ENCODE assay signal across 8 cellular contexts in the genomic region with DNA sequence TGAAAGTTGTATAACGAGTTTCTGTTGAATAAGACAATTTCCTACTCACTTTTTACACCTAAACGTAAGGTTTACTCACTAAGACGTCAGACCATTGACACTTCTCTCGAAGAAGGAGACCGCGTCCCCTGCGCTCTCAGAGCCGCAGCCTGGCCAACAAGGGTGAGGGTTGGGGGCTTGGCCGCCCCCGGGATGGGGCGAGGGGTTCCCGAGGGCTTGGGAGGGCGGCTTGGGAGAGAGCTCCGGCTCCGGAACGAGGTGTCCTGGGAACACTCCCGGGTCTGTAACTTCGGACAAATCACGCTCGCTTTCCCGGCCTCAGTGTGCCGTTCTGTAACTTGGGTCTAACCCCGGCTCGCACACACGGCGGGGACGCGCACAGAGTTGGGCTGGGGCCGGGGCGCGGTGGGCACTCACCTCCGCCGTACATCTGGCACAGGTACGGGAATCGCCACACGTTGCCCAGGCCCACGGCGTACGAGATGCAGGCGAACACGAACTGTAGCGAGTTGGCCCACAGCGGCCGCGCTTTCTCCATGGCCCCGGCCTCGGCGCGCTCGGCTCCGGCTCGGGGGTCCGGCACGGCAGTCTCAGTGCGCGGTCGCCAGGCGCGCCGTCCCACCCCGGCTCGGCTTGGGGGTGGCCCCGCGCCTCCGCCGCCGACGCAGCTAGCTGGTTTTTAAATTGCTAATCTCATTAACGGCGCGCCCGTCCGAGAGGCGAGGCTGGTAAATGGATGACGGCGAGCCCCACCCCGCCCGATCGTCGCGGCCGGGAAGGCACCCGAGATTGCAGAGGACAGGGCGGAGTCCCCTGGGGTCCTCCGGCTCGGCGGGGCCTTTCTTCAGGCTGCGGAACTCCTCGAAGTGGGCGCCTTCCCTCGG. TPM values are rescaled to one million over a fixed set of nuclear protein-coding genes. Genes with fewer than 3 reads are reported as not detected.
DNase-seq lines count a peak whose midpoint lies in the region; ATAC-seq and TF ChIP-seq lines count a peak whose summit lies in the region.

A gene with protein sequence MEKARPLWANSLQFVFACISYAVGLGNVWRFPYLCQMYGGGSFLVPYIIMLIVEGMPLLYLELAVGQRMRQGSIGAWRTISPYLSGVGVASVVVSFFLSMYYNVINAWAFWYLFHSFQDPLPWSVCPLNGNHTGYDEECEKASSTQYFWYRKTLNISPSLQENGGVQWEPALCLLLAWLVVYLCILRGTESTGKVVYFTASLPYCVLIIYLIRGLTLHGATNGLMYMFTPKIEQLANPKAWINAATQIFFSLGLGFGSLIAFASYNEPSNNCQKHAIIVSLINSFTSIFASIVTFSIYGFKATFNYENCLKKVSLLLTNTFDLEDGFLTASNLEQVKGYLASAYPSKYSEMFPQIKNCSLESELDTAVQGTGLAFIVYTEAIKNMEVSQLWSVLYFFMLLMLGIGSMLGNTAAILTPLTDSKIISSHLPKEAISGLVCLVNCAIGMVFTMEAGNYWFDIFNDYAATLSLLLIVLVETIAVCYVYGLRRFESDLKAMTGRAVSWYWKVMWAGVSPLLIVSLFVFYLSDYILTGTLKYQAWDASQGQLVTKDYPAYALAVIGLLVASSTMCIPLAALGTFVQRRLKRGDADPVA (minus strand): TSS at position 655 of the 884 bp plus-strand sequence. CDS start 117 bp downstream, at position 538.

- intact Hi-C loops in naive thymus-derived CD4-positive, alpha-beta T cell (cut with micrococcal nuclease): no loop called here
- intact Hi-C loops in aorta (cut with DNase I): no loop called here

- H3K27ac Mint-ChIP-seq in endodermal cell: no peak within 1 kb of the TSS
- H3K27ac Mint-ChIP-seq in naive thymus-derived CD4-positive, alpha-beta T cell: no peak within 1 kb of the TSS

- no peaks in the 10 kb centered on the region for H3K4me1 ChIP-seq in MM.1S (ENCODE audit: low read length)
- no peaks in the 10 kb centered on the region for H3K4me1 ChIP-seq in endodermal cell (ENCODE audit: control insufficient read depth, insufficient read depth, low read length)
- peaks cover 0 to 5% of the 10 kb centered on the region in 2 donors for H3K4me1 ChIP-seq in naive thymus-derived CD4-positive, alpha-beta T cell (ENCODE audit: control insufficient read depth in 2 of 2, insufficient read depth in 2 of 2, low read length in 2 of 2)
- no peaks in the 10 kb centered on the region for H3K4me1 ChIP-seq in aorta (ENCODE audit: control insufficient read depth in 1 of 2, insufficient read depth in 2 of 2, low read length in 2 of 2)

- H3K79me2 ChIP-seq in MM.1S (ENCODE audit: low read length): no peaks in the 10 kb centered on the region

- H3K27me3 Mint-ChIP-seq in endodermal cell (ENCODE audit: insufficient read depth): peaks cover 66% of the 10 kb centered on the region
- peaks cover 51 to 81% (median 52%) of the 10 kb centered on the region in 5 donors for H3K27me3 Mint-ChIP-seq in naive thymus-derived CD4-positive, alpha-beta T cell

- H3K36me3 ChIP-seq in MM.1S (replicated peaks; ENCODE audit: insufficient read depth, low read length): no peaks in the 10 kb centered on the region
- H3K36me3 ChIP-seq in endodermal cell (ENCODE audit: control insufficient read depth, insufficient read depth, low read length): no peaks in the 10 kb centered on the region
- H3K36me3 ChIP-seq in naive thymus-derived CD4-positive, alpha-beta T cell (ENCODE audit: control insufficient read depth in 2 of 3, insufficient read depth in 3 of 3, low read length in 3 of 3): no peaks in the 10 kb centered on the region
- H3K36me3 ChIP-seq in aorta (ENCODE audit: control insufficient read depth in 1 of 2, insufficient read depth in 2 of 2, low read length in 1 of 2): no peaks in the 10 kb centered on the region

- H3K27me3 ChIP-seq in MM.1S (replicated peaks; ENCODE audit: insufficient read depth, low read length) (0 out of 2 replicates have a peak, but pooled peaks cover 9% of the 10 kb centered on the region), endodermal cell (ENCODE audit: control insufficient read depth, insufficient read depth, low read length, poor library complexity, severe bottlenecking) (peaks cover 51% of the 10 kb centered on the region), aorta (ENCODE audit: control insufficient read depth in 1 of 2, insufficient read depth in 2 of 2, low read length in 1 of 2) (no peaks in the 10 kb centered on the region)
- peaks cover 5 to 12% of the 10 kb centered on the region in 2 donors for H3K27me3 ChIP-seq in naive thymus-derived CD4-positive, alpha-beta T cell (ENCODE audit: control insufficient read depth in 2 of 2, insufficient read depth in 2 of 2, low read length in 2 of 2)

- no peaks in the 10 kb centered on the region for H3K4me1 Mint-ChIP-seq in endodermal cell
- peaks cover 4 to 21% (median 9%) of the 10 kb centered on the region in 7 donors for H3K4me1 Mint-ChIP-seq in naive thymus-derived CD4-positive, alpha-beta T cell

- H3K27ac ChIP-seq in MM.1S (ENCODE audit: low read length) (no peak within 1 kb of the TSS), endodermal cell (ENCODE audit: low read depth, low read length) (no peak within 1 kb of the TSS), aorta (ENCODE audit: low read depth in 1 of 2, low read length in 2 of 2) (no peak within 1 kb of the TSS)
- H3K27ac ChIP-seq in naive thymus-derived CD4-positive, alpha-beta T cell (ENCODE audit: low read depth, low read length): no peak within 1 kb of the TSS

- H3K9me3 ChIP-seq in MM.1S (replicated peaks; ENCODE audit: insufficient read depth, low read length): no peaks in the 10 kb centered on the region
- no peaks in the 10 kb centered on the region for H3K9me3 ChIP-seq in endodermal cell (ENCODE audit: control insufficient read depth, low read length)
- no peaks in the 10 kb centered on the region for H3K9me3 ChIP-seq in naive thymus-derived CD4-positive, alpha-beta T cell (ENCODE audit: control insufficient read depth in 2 of 3, low read length in 3 of 3)
- H3K9me3 ChIP-seq in aorta (ENCODE audit: control insufficient read depth, low read length): no peaks in the 10 kb centered on the region

- H3K36me3 Mint-ChIP-seq in endodermal cell (ENCODE audit: low read depth): no peaks in the 10 kb centered on the region
- no peaks in the 10 kb centered on the region for H3K36me3 Mint-ChIP-seq in naive thymus-derived CD4-positive, alpha-beta T cell

- peak; percentile 33 for DNase-seq in AG20443 (ENCODE audit: low spot score)
- DNase-seq in MM.1S: no peak
- DNase-seq in endodermal cell: peak; percentile 80
- DNase-seq in naive thymus-derived CD4-positive, alpha-beta T cell: peak in 3 of 9 donors; percentile 16 to 21 (median 21)
- DNase-seq in aorta: no peak
- DNase-seq in NCI-H774 (lab: John Stamatoyannopoulos, UW): no peak

- H2AFZ ChIP-seq in MM.1S (ENCODE audit: low read length): 0 out of 2 replicates have a peak within 1 kb of the TSS, but pooled peaks have one; percentile 29

- H4K20me1 ChIP-seq in MM.1S (ENCODE audit: insufficient read depth, low read length): no peaks in the 10 kb centered on the region

- POLR2A ChIA-PET in naive thymus-derived CD4-positive, alpha-beta T cell (lab: Charles Lee): no interaction called here

- peak; percentile 38 for ATAC-seq in naive thymus-derived CD4-positive, alpha-beta T cell
- ATAC-seq in aorta (ENCODE audit: low FRiP score) (no peak), GM18909 (IDR thresholded peaks at IDR 0.05; ENCODE audit: poor library complexity, unreplicated experiment) (no peak), HG03045 (IDR thresholded peaks at IDR 0.05; ENCODE audit: unreplicated experiment) (no peak)

- no peaks in the 10 kb centered on the region for H3K9me3 Mint-ChIP-seq in endodermal cell
- no peaks in the 10 kb centered on the region for H3K9me3 Mint-ChIP-seq in naive thymus-derived CD4-positive, alpha-beta T cell

- CTCF ChIA-PET in naive thymus-derived CD4-positive, alpha-beta T cell (lab: Charles Lee): no interaction called here

- no peaks in the 10 kb centered on the region for H3F3A ChIP-seq in MM.1S (ENCODE audit: insufficient read depth, low read length)

- WGBS in endodermal cell (ENCODE audit: insufficient coverage in 1 of 2, insufficient read length in 1 of 2), 2 experiments: 3% methylated on average over 25 to 91 of the region's 91 CpGs
- WGBS in aorta, 2 donors: 2 to 3% methylated on average over 74 to 91 of the region's 91 CpGs

- H3K4me2 ChIP-seq in MM.1S (ENCODE audit: low read depth, low read length): peak within 1 kb of the TSS; percentile 47; the same call in 1 of the 2 replicates

- H3K9me2 ChIP-seq in MM.1S (replicated peaks; ENCODE audit: insufficient read depth, low read length): no peaks in the 10 kb centered on the region

- peak within 1 kb of the TSS; percentile 57 for H3K4me3 Mint-ChIP-seq in endodermal cell
- H3K4me3 Mint-ChIP-seq in naive thymus-derived CD4-positive, alpha-beta T cell: peak within 1 kb of the TSS; percentile 60 to 87 (median 76)

- TF ChIP-seq CTCF in MM.1S (IDR thresholded peaks at IDR 0.05; ENCODE audit: low read length): no peak
- no peak for TF ChIP-seq CTCF in endodermal cell (conservative IDR thresholded peaks at IDR 0.05)

- H3K4me3 ChIP-seq in MM.1S (ENCODE audit: low read length) (peak within 1 kb of the TSS; percentile 25; the same call in 1 of the 2 replicates), endodermal cell (ENCODE audit: low read length) (peak within 1 kb of the TSS; percentile 77), aorta (ENCODE audit: low read length in 2 of 2) (peak within 1 kb of the TSS in 1 of 2 donors; percentile 18)
- peak within 1 kb of the TSS; percentile 55 for H3K4me3 ChIP-seq in naive thymus-derived CD4-positive, alpha-beta T cell (ENCODE audit: low read length)

- H3K9ac ChIP-seq in MM.1S (ENCODE audit: low read length) (no peak within 1 kb of the TSS), endodermal cell (ENCODE audit: extremely low read depth, low read length, poor library complexity, severe bottlenecking) (peak within 1 kb of the TSS; percentile 25)

RNA-seq across cellular contexts. Expression of the gene that starts here (rescaled TPM):
- total RNA-seq in endodermal cell (1 to 10 TPM in 1 of 2 donors, under 1 TPM in 1; 0.29 to 1.5 TPM), aorta (under 1 TPM; 0.10 to 0.15 TPM)
- polyA plus RNA-seq in endodermal cell (2013, experiment 1 of 2): 0.18 TPM
- polyA plus RNA-seq in endodermal cell (2013, experiment 2 of 2): 0.46 TPM
- not detected for total RNA-seq in naive thymus-derived CD4-positive, alpha-beta T cell
- not detected for polyA plus RNA-seq in naive thymus-derived CD4-positive, alpha-beta T cell
- 1 to 10 TPM in 1 of 2 donors, not detected in 1; 1.0 TPM for polyA plus RNA-seq in aorta

Comparison
In these comparisons a context has a peak if more than half of its experiments do, and no peak if none do; other contexts are left out.
1. Peak in ATAC-seq and H3K4me3 ChIP-seq in naive thymus-derived CD4-positive, alpha-beta T cell; RNA of the gene not detected or under 1 TPM.
2. DNase-seq: peak in AG20443 (single experiment) and endodermal cell (single experiment); none in MM.1S (single experiment), aorta (0 of 2) and NCI-H774 (single experiment).